Comparison of ENCODE assay signal across 1 cellular context in genomic region chr2:41441958-41442357, GRCh38.
TF ChIP-seq lines count a peak whose summit lies in the region.

No MANE protein-coding gene starts in this region.

TF ChIP-seq in HepG2, 621 proteins besides CTCF, POLR2A, EP300 and RAD21 (continued from another document):
- TF ChIP-seq XBP1 (CRISPR knock-in tag; IDR thresholded peaks at IDR 0.05), result no peak
- no peak for TF ChIP-seq FOXK1 (CRISPR knock-in tag; IDR thresholded peaks at IDR 0.05; ENCODE audit: borderline replicate concordance, low read depth)
